Comparison of ENCODE assay signal across 12 cellular contexts in the genomic region with DNA sequence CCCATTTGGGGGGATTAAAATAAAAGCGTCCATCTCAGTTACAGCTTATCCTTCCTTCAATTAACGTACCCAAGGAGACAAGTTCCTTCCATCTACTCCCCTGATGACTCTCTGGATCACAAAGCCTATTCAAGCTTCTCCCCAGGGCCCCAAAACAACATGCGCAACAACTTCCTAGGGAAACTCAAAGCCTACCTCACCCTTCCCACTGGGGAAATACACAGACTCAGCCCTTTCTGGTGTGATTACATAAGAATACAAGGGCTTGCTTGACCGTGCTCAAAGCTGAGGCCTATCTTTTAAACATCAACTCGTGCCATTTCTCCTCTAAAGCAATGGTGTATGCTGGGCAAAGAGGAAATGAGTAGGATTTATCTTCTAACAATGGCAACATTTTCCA.
DNase-seq lines count a peak whose midpoint lies in the region; ATAC-seq and TF ChIP-seq lines count a peak whose summit lies in the region.
"Had no signal": no experiment of that assay in that cellular context is flagged by ENCODE, and none has a peak within 500 bp of the region (broad histone marks: within the 10 kb centered on the region; RNA-seq: fewer than 3 reads in every experiment).

No MANE protein-coding gene starts in this region.

- H3K27me3 ChIP-seq in left lung (no peaks in the 10 kb centered on the region), suprapubic skin (no peaks in the 10 kb centered on the region)
- H3K27me3 ChIP-seq: MG63 had no signal

- TF ChIP-seq CTCF in left lung (IDR thresholded peaks at IDR 0.05): no peak
- TF ChIP-seq CTCF in suprapubic skin (IDR thresholded peaks at IDR 0.05): no peak

- no peaks in the 10 kb centered on the region for H3K27me3 Mint-ChIP-seq in activated CD4-positive, alpha-beta T cell treated with anti-CD3 and anti-CD28 coated beads, Interleukin-2, amount 10 ng/mL, durations not matched to agents 24 days and 14 days
- H3K27me3 Mint-ChIP-seq in dendritic cell treated with granulocyte-macrophage colony-stimulating factor and Interleukin-4, amounts not matched to agents 40 ng/mL and 50 ng/mL, for 4 days: no peaks in the 10 kb centered on the region

- H3K4me3 Mint-ChIP-seq in activated CD4-positive, alpha-beta T cell treated with anti-CD3 and anti-CD28 coated beads, Interleukin-2, amount 10 ng/mL, durations not matched to agents 24 days and 14 days: no peak overlapping the region
- no peak overlapping the region for H3K4me3 Mint-ChIP-seq in dendritic cell treated with granulocyte-macrophage colony-stimulating factor and Interleukin-4, amounts not matched to agents 40 ng/mL and 50 ng/mL, for 4 days
- H3K4me3 Mint-ChIP-seq: activated T-cell treated with anti-CD3 and anti-CD28 coated beads, Interleukin-2, amount 50 U/mL, for 4 hours had no signal

- H3K27ac Mint-ChIP-seq in activated CD4-positive, alpha-beta T cell treated with anti-CD3 and anti-CD28 coated beads, Interleukin-2, amount 10 ng/mL, durations not matched to agents 24 days and 14 days: peak overlapping the region; percentile 72
- peak overlapping the region; percentile 75 for H3K27ac Mint-ChIP-seq in dendritic cell treated with granulocyte-macrophage colony-stimulating factor and Interleukin-4, amounts not matched to agents 40 ng/mL and 50 ng/mL, for 4 days

- no peak overlapping the region for H3K4me3 ChIP-seq in left lung
- H3K4me3 ChIP-seq in suprapubic skin: no peak overlapping the region
- H3K4me3 ChIP-seq: MG63 had no signal

- H3K27ac ChIP-seq in left lung (peak overlapping the region; percentile 15 to 51), suprapubic skin (peak overlapping the region; percentile 18)

- peaks cover 36% of the 10 kb centered on the region for H3K4me1 Mint-ChIP-seq in activated CD4-positive, alpha-beta T cell treated with anti-CD3 and anti-CD28 coated beads, Interleukin-2, amount 10 ng/mL, durations not matched to agents 24 days and 14 days
- peaks cover 22% of the 10 kb centered on the region for H3K4me1 Mint-ChIP-seq in dendritic cell treated with granulocyte-macrophage colony-stimulating factor and Interleukin-4, amounts not matched to agents 40 ng/mL and 50 ng/mL, for 4 days (ENCODE audit: low read depth)

- no peak for TF ChIP-seq EP300 in suprapubic skin (IDR thresholded peaks at IDR 0.05)

- H3K36me3 Mint-ChIP-seq in activated CD4-positive, alpha-beta T cell treated with anti-CD3 and anti-CD28 coated beads, Interleukin-2, amount 10 ng/mL, durations not matched to agents 24 days and 14 days (ENCODE audit: low read depth): peaks cover 59% of the 10 kb centered on the region
- H3K36me3 Mint-ChIP-seq in dendritic cell treated with granulocyte-macrophage colony-stimulating factor and Interleukin-4, amounts not matched to agents 40 ng/mL and 50 ng/mL, for 4 days (ENCODE audit: low read depth): peaks cover 14% of the 10 kb centered on the region

- H3K4me1 ChIP-seq in left lung (peaks cover 4 to 26% of the 10 kb centered on the region in 2 donors), suprapubic skin (peaks cover 32% of the 10 kb centered on the region)

- peaks cover 4% of the 10 kb centered on the region for H3K9me3 Mint-ChIP-seq in activated CD4-positive, alpha-beta T cell treated with anti-CD3 and anti-CD28 coated beads, Interleukin-2, amount 10 ng/mL, durations not matched to agents 24 days and 14 days
- H3K9me3 Mint-ChIP-seq in dendritic cell treated with granulocyte-macrophage colony-stimulating factor and Interleukin-4, amounts not matched to agents 40 ng/mL and 50 ng/mL, for 4 days: no peaks in the 10 kb centered on the region
- H3K9me3 Mint-ChIP-seq: activated T-cell treated with anti-CD3 and anti-CD28 coated beads, Interleukin-2, amount 50 U/mL, for 4 hours had no signal

- no peak for TF ChIP-seq POLR2A in suprapubic skin (IDR thresholded peaks at IDR 0.05)

- H3K36me3 ChIP-seq in left lung (no peaks in the 10 kb centered on the region), suprapubic skin (peaks cover 7% of the 10 kb centered on the region)

- 61% methylated on average over 5 of the region's 5 CpGs for WGBS in suprapubic skin

- DNase-seq in activated CD4-positive, alpha-beta T cell treated with anti-CD3 and anti-CD28 coated beads, Interleukin-2, amount 10 ng/mL, durations not matched to agents 24 days and 14 days: no peak
- no peak for DNase-seq in activated CD4-positive, alpha-beta T cell treated with anti-CD3 and anti-CD28 coated beads for 1 hour
- no peak for DNase-seq in left lung
- DNase-seq in suprapubic skin (ENCODE audit: low spot score in 2 of 2): no peak
- DNase-seq in NK-92 treated with Interleukin-12 subunit alpha and Interleukin-12 subunit beta, amount 100 ng/mL, for 24 hours (lab: John Stamatoyannopoulos, UW): no peak
- no peak for DNase-seq in C1 segment of cervical spinal cord (lab: John Stamatoyannopoulos, UW)
- no peak for DNase-seq in NCI-H1105 (lab: John Stamatoyannopoulos, UW)
- DNase-seq: activated T-cell treated with anti-CD3 and anti-CD28 coated beads, Interleukin-2, amount 50 U/mL, for 4 hours; cerebellar nuclear complex; MG63; T1000 had no signal

- peak; percentile 65 for ATAC-seq in left lung
- ATAC-seq: activated T-cell treated with anti-CD3 and anti-CD28 coated beads, Interleukin-2, amount 50 U/mL, for 4 hours had no signal

- H3K9me3 ChIP-seq in left lung: no peaks in the 10 kb centered on the region
- H3K9me3 ChIP-seq in suprapubic skin: no peaks in the 10 kb centered on the region
- H3K9me3 ChIP-seq: MG63 had no signal

- intact Hi-C loops in activated CD4-positive, alpha-beta T cell treated with anti-CD3 and anti-CD28 coated beads, Interleukin-2, amount 10 ng/mL, durations not matched to agents 24 days and 14 days (cut with micrococcal nuclease): no loop called here
- intact Hi-C loops in dendritic cell treated with granulocyte-macrophage colony-stimulating factor and Interleukin-4, amounts not matched to agents 40 ng/mL and 50 ng/mL, for 4 days (cut with micrococcal nuclease): no loop called here
- intact Hi-C loops in left lung (cut with DNase I): no loop called here
